In genomic region chr11:76762867-76763572, GRCh38 we compare ENCODE assay signal across 1 cellular context.
TF ChIP-seq lines count a peak whose summit lies in the region.

No MANE protein-coding gene starts in this region.

TF ChIP-seq in IMR-90, 13 proteins besides CTCF, POLR2A, EP300 and RAD21 (continued from another document):
- TF ChIP-seq RCOR1 (IDR thresholded peaks at IDR 0.05; ENCODE audit: insufficient replicate concordance, low read length) (no peak), MAZ (IDR thresholded peaks at IDR 0.05; ENCODE audit: borderline replicate concordance, low read depth, low read length) (no peak), FOS (IDR thresholded peaks at IDR 0.05; ENCODE audit: low read depth, low read length) (no peak)
